Comparison of ENCODE assay signal across 10 cellular contexts in the genomic region with DNA sequence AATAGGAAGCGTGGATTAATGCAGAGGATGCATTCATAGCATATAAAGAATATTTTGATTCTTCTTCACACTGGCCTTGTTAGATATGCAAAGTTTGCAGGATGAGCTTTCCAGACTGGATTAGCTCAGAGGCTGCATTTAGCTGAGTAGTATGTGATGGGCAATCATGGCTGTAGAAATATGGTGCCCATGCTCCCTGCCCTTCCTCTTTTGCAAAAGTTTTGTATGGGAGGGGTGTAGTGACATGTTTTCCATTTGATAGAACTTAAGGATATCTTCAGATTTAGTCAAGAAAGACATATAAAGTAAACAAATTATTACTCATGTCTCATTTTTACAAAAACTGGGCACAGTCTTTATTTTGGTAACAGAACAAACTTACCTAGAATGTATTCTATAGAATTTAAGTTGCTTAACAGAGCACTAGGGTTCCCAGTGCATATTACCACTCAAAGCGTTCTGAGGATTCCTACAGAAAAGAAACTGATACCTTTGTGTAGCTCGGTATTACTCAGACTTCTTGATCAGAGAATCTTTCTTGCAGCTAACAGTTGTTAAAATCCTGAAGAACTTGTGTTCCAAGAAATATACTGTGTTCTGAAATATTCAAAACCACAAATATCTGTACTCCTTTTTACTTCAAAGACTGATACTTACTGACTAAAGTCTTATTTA.
"Had no signal": no experiment of that assay in that cellular context is flagged by ENCODE, and none has a peak within 500 bp of the region (broad histone marks: within the 10 kb centered on the region; RNA-seq: fewer than 3 reads in every experiment).

No MANE protein-coding gene starts in this region.

- H3K4me3 ChIP-seq: cardiac muscle cell, pancreas, tibial artery, uterus had no signal

- H3K27ac ChIP-seq: cardiac muscle cell, pancreas, tibial artery, uterus had no signal

- H3K27me3 ChIP-seq: cardiac muscle cell, pancreas, tibial artery, uterus had no signal

- H3K36me3 ChIP-seq: uterus had no signal

- H3K4me3 Mint-ChIP-seq: neural crest cell had no signal

- H3K9me3 Mint-ChIP-seq: neural crest cell had no signal

- ATAC-seq: esophagus mucosa, pancreas had no signal

- H3K9me3 ChIP-seq: pancreas, tibial artery, uterus had no signal

- H3K4me1 ChIP-seq: pancreas, uterus had no signal

- DNase-seq: activated effector memory CD4-positive, alpha-beta T cell treated with Interleukin-2 at 50 U/mL for 16 hours; hypothalamus; kidney glomerular epithelial cell; pancreas; stimulated activated CD4-positive, alpha-beta T cell treated with anti-CD3 and anti-CD28 coated beads, Interleukin-4, amount 100 ng/mL, for 1 hour; tibial artery; uterus had no signal
